ENCODE assay signal across 7 cellular contexts in the genomic region with DNA sequence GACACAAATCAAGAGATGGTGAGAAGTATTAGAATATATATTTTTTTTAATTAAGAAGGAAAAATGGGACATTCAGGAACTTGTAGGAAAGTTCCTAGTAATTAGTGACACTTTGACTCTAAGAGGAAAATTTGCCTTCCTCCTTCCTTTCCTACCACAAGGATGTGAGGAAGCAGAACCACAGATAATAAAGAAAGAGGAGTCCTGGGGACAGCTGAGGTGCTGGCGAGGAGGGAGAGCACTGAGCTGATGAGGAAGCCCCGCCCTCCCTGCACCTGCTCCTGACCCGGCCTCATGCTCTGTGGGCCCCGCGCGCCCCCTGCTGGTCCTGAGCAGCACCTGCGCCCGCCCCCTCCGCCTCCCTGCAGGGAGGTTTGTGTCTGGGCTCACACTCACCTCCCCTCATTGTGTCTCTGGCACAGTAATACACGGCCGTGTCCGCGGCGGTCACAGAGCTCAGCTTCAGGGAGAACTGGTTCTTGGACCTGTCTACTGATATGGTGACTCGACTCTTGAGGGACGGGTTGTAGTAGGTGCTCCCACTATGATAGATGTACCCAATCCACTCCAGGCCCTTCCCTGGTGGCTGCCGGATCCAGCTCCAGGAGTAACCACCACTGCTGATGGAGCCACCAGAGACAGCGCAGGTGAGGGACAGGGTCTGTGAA.
DNase-seq lines count a peak whose midpoint lies in the region; ATAC-seq and TF ChIP-seq lines count a peak whose summit lies in the region.
"Not testable (repeated sequence)": the region's sequence is repeated elsewhere in the genome, so short reads cannot be mapped to it uniquely, and the experiment has no call there.

No MANE protein-coding gene starts in this region.

- CTCF ChIA-PET in naive thymus-derived CD4-positive, alpha-beta T cell (lab: Charles Lee): not testable (repeated sequence)

- not testable (repeated sequence) for H3K4me3 Mint-ChIP-seq in naive thymus-derived CD4-positive, alpha-beta T cell

- not testable (repeated sequence) for H3K4me3 ChIP-seq in naive thymus-derived CD4-positive, alpha-beta T cell (ENCODE audit: low read length)

- not testable (repeated sequence) for H3K9me3 Mint-ChIP-seq in naive thymus-derived CD4-positive, alpha-beta T cell

- intact Hi-C loops in naive thymus-derived CD4-positive, alpha-beta T cell (cut with micrococcal nuclease): not testable (repeated sequence)

- peak; percentile 83 for TF ChIP-seq CTCF in GM10266 (IDR thresholded peaks at IDR 0.05; ENCODE audit: control insufficient read depth, insufficient read depth, low read depth, missing control alignments)

- H3K27me3 Mint-ChIP-seq in naive thymus-derived CD4-positive, alpha-beta T cell: peaks cover 13 to 62% (median 26%) of the 10 kb centered on the region in 5 donors

- H3K27me3 ChIP-seq in naive thymus-derived CD4-positive, alpha-beta T cell (ENCODE audit: control insufficient read depth in 2 of 2, insufficient read depth in 2 of 2, low read length in 2 of 2): not testable (repeated sequence)

- H3K9me3 ChIP-seq in naive thymus-derived CD4-positive, alpha-beta T cell (ENCODE audit: control insufficient read depth in 2 of 3, low read length in 3 of 3): not testable (repeated sequence)

- peak; percentile 87 for ATAC-seq in naive thymus-derived CD4-positive, alpha-beta T cell

- not testable (repeated sequence) for H3K36me3 ChIP-seq in naive thymus-derived CD4-positive, alpha-beta T cell (ENCODE audit: control insufficient read depth in 2 of 3, insufficient read depth in 3 of 3, low read length in 3 of 3)

- not testable (repeated sequence) for H3K36me3 Mint-ChIP-seq in naive thymus-derived CD4-positive, alpha-beta T cell

- not testable (repeated sequence) for H3K27ac Mint-ChIP-seq in naive thymus-derived CD4-positive, alpha-beta T cell

- not testable (repeated sequence) for H3K27ac ChIP-seq in naive thymus-derived CD4-positive, alpha-beta T cell (ENCODE audit: low read depth, low read length)

- POLR2A ChIA-PET in naive thymus-derived CD4-positive, alpha-beta T cell (lab: Charles Lee): not testable (repeated sequence)

- DNase-seq in GM10266 (ENCODE audit: extremely low spot score): not testable (repeated sequence)
- peak; percentile 61 for DNase-seq in NAMALWA (ENCODE audit: low spot score)
- peak; percentile 93 for DNase-seq in activated CD4-positive, CD25-positive, alpha-beta regulatory T cell treated with anti-CD3 and anti-CD28 coated beads, Interleukin-2, amount 50 U/mL, for 72 hours
- peak; percentile 98 for DNase-seq in activated T-cell treated with anti-CD3 and anti-CD28 coated beads, Interleukin-2, amount 50 U/mL, for 48 hours
- peak; percentile 70 for DNase-seq in effector CD4-positive, alpha-beta T cell
- DNase-seq in naive thymus-derived CD4-positive, alpha-beta T cell: peak in 8 of 9 donors; percentile 28 to 96 (median 83)
- DNase-seq in stimulated activated CD4-positive, alpha-beta T cell treated with anti-CD3 and anti-CD28 coated beads, TNF-alpha, amount 100 ng/mL, for 1 hour (ENCODE audit: low read depth in 3 of 3, low spot score in 1 of 3): peak in 2 of 3 donors; percentile 60 to 84

- H3K4me1 Mint-ChIP-seq in naive thymus-derived CD4-positive, alpha-beta T cell: not testable (repeated sequence)

- H3K4me1 ChIP-seq in naive thymus-derived CD4-positive, alpha-beta T cell (ENCODE audit: control insufficient read depth in 2 of 2, insufficient read depth in 2 of 2, low read length in 2 of 2): not testable (repeated sequence)
